In the genomic region with DNA sequence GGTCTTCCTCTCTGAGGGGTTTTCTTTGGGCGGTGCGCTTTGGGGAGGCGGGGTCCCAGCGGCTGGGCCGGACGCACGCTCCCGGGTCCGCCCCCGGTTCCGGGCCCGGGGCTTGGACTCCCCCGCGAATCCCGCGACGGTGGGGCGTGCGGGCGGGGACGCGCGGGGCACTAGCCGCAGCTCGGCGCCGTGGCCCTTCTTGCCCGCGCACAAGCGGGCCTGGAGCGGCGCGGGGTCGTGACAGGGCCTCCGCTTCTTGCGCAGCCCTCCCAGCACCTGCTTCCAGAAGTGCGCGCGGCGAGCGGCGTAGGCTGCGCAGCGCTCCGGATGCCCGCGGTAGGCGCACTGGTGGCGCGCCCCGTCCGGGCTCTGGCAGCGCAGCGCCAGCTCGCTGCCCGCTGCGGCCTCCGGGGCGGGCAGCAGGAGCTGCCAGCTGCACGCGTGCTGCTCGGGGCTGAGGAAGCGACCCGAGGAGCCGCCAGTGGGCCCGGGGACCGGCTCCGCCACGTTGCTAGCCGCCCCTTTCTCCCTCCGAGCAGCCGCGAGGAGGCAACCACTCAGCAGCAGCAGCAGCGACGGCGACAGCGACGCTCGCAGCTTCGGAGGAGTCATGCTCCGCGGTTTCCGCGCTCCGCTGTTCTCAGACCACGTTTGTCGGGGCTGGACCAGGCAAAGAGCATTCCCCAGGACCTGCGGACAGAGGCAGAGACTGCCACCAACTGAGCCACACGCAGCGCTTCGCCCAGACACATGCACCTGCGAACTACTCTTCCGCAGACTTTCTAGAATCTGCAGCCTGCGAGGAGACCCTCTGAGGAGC, we compare ENCODE assay signal across 1 cellular context.
A peak's percentile ranks its signal among the peaks of the same experiment; 100 is the strongest.
TF ChIP-seq lines count a peak whose summit lies in the region.

No MANE protein-coding gene starts in this region.

TF ChIP-seq in HEK293, 187 proteins besides CTCF, POLR2A, EP300 and RAD21 (continued from another document):
- TF ChIP-seq, protein P1, sequence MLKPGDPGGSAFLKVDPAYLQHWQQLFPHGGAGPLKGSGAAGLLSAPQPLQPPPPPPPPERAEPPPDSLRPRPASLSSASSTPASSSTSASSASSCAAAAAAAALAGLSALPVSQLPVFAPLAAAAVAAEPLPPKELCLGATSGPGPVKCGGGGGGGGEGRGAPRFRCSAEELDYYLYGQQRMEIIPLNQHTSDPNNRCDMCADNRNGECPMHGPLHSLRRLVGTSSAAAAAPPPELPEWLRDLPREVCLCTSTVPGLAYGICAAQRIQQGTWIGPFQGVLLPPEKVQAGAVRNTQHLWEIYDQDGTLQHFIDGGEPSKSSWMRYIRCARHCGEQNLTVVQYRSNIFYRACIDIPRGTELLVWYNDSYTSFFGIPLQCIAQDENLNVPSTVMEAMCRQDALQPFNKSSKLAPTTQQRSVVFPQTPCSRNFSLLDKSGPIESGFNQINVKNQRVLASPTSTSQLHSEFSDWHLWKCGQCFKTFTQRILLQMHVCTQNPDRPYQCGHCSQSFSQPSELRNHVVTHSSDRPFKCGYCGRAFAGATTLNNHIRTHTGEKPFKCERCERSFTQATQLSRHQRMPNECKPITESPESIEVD (tag by site-specific recombination; IDR thresholded peaks at IDR 0.05), result no peak
- TF ChIP-seq ZNF792 (tag by site-specific recombination; IDR thresholded peaks at IDR 0.05), result no peak; the same call in 1 of the 2 replicates
- no peak for TF ChIP-seq ZNF558 (tag by site-specific recombination; IDR thresholded peaks at IDR 0.05)
- TF ChIP-seq, protein P2, sequence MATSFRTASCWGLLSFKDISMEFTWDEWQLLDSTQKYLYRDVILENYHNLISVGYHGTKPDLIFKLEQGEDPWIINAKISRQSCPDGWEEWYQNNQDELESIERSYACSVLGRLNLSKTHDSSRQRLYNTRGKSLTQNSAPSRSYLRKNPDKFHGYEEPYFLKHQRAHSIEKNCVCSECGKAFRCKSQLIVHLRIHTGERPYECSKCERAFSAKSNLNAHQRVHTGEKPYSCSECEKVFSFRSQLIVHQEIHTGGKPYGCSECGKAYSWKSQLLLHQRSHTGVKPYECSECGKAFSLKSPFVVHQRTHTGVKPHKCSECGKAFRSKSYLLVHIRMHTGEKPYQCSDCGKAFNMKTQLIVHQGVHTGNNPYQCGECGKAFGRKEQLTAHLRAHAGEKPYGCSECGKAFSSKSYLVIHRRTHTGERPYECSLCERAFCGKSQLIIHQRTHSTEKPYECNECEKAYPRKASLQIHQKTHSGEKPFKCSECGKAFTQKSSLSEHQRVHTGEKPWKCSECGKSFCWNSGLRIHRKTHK (tag by site-specific recombination; IDR thresholded peaks at IDR 0.05), result no peak
- TF ChIP-seq ZNF214 (tag by site-specific recombination; IDR thresholded peaks at IDR 0.05; ENCODE audit: borderline replicate concordance), result no peak
- TF ChIP-seq ZBTB7A (tag by site-specific recombination; IDR thresholded peaks at IDR 0.05; ENCODE audit: low read depth), result no peak; the same call in 1 of the 2 replicates
- no peak; the same call in 1 of the 2 replicates for TF ChIP-seq ZBTB48 (tag by site-specific recombination; IDR thresholded peaks at IDR 0.05)
- no peak for TF ChIP-seq IKZF3 (tag by site-specific recombination; IDR thresholded peaks at IDR 0.05)
- no peak for TF ChIP-seq ZNF121 (tag by site-specific recombination; IDR thresholded peaks at IDR 0.05)
- peak; percentile 64 for TF ChIP-seq ZFHX2 (tag by site-specific recombination; conservative IDR thresholded peaks at IDR 0.05)
- TF ChIP-seq ZFP3 (tag by site-specific recombination; IDR thresholded peaks at IDR 0.05; ENCODE audit: low read depth), result no peak
- no peak for TF ChIP-seq MEIS1 (CRISPR knock-in tag; IDR thresholded peaks at IDR 0.05; ENCODE audit: borderline replicate concordance)
- no peak for TF ChIP-seq ZNF670 (tag by site-specific recombination; IDR thresholded peaks at IDR 0.05; ENCODE audit: low read depth)
- no peak for TF ChIP-seq ZNF133 (tag by site-specific recombination; IDR thresholded peaks at IDR 0.05)
- peak; percentile 39; the same call in 1 of the 2 replicates for TF ChIP-seq TRIM28 (IDR thresholded peaks at IDR 0.05; ENCODE audit: borderline replicate concordance, low read length)
- no peak for TF ChIP-seq ZNF221 (tag by site-specific recombination; IDR thresholded peaks at IDR 0.05; ENCODE audit: borderline replicate concordance)
- TF ChIP-seq ZNF677 (tag by site-specific recombination; IDR thresholded peaks at IDR 0.05), result no peak
- TF ChIP-seq, protein P3, sequence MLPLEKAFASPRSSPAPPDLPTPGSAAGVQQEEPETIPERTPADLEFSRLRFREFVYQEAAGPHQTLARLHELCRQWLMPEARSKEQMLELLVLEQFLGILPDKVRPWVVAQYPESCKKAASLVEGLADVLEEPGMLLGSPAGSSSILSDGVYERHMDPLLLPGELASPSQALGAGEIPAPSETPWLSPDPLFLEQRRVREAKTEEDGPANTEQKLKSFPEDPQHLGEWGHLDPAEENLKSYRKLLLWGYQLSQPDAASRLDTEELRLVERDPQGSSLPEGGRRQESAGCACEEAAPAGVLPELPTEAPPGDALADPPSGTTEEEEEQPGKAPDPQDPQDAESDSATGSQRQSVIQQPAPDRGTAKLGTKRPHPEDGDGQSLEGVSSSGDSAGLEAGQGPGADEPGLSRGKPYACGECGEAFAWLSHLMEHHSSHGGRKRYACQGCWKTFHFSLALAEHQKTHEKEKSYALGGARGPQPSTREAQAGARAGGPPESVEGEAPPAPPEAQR (tag by site-specific recombination; IDR thresholded peaks at IDR 0.05), result no peak
- TF ChIP-seq ZNF132 (tag by site-specific recombination; IDR thresholded peaks at IDR 0.05; ENCODE audit: borderline replicate concordance), result no peak
- TF ChIP-seq, protein P4, sequence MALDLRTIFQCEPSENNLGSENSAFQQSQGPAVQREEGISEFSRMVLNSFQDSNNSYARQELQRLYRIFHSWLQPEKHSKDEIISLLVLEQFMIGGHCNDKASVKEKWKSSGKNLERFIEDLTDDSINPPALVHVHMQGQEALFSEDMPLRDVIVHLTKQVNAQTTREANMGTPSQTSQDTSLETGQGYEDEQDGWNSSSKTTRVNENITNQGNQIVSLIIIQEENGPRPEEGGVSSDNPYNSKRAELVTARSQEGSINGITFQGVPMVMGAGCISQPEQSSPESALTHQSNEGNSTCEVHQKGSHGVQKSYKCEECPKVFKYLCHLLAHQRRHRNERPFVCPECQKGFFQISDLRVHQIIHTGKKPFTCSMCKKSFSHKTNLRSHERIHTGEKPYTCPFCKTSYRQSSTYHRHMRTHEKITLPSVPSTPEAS (tag by site-specific recombination; IDR thresholded peaks at IDR 0.05), result no peak
- TF ChIP-seq HOXC10 (CRISPR knock-in tag; IDR thresholded peaks at IDR 0.05), result no peak
- TF ChIP-seq ZNF24 (tag by site-specific recombination; IDR thresholded peaks at IDR 0.05), result peak; percentile 22; the same call in 1 of the 2 replicates
- TF ChIP-seq, protein P5, sequence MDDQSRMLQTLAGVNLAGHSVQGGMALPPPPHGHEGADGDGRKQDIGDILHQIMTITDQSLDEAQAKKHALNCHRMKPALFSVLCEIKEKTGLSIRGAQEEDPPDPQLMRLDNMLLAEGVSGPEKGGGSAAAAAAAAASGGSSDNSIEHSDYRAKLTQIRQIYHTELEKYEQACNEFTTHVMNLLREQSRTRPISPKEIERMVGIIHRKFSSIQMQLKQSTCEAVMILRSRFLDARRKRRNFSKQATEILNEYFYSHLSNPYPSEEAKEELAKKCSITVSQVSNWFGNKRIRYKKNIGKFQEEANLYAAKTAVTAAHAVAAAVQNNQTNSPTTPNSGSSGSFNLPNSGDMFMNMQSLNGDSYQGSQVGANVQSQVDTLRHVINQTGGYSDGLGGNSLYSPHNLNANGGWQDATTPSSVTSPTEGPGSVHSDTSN (CRISPR knock-in tag; IDR thresholded peaks at IDR 0.05), result 0 out of 2 replicates have a peak, but pooled peaks have one; percentile 16
- TF ChIP-seq SETDB1 (IDR thresholded peaks at IDR 0.05; ENCODE audit: insufficient read length, low read length), result peak; percentile 66
- TF ChIP-seq, protein P6, sequence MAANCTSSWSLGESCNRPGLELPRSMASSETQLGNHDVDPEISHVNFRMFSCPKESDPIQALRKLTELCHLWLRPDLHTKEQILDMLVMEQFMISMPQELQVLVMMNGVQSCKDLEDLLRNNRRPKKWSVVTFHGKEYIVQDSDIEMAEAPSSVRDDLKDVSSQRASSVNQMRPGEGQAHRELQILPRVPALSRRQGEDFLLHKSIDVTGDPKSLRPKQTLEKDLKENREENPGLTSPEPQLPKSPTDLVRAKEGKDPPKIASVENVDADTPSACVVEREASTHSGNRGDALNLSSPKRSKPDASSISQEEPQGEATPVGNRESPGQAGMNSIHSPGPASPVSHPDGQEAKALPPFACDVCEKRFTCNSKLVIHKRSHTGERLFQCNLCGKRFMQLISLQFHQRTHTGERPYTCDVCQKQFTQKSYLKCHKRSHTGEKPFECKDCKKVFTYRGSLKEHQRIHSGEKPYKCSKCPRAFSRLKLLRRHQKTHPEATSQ (tag by site-specific recombination; IDR thresholded peaks at IDR 0.05), result peak; percentile 81; the same call in 1 of the 2 replicates
- TF ChIP-seq ZSCAN23 (tag by site-specific recombination; IDR thresholded peaks at IDR 0.05), result no peak
- TF ChIP-seq EGR2 (tag by site-specific recombination; IDR thresholded peaks at IDR 0.05; ENCODE audit: low read depth), result no peak
- TF ChIP-seq GLI2 (tag by site-specific recombination; IDR thresholded peaks at IDR 0.05; ENCODE audit: borderline replicate concordance, low read depth), result no peak
- TF ChIP-seq ZNF426 (tag by site-specific recombination; IDR thresholded peaks at IDR 0.05), result no peak
- TF ChIP-seq, protein P7, sequence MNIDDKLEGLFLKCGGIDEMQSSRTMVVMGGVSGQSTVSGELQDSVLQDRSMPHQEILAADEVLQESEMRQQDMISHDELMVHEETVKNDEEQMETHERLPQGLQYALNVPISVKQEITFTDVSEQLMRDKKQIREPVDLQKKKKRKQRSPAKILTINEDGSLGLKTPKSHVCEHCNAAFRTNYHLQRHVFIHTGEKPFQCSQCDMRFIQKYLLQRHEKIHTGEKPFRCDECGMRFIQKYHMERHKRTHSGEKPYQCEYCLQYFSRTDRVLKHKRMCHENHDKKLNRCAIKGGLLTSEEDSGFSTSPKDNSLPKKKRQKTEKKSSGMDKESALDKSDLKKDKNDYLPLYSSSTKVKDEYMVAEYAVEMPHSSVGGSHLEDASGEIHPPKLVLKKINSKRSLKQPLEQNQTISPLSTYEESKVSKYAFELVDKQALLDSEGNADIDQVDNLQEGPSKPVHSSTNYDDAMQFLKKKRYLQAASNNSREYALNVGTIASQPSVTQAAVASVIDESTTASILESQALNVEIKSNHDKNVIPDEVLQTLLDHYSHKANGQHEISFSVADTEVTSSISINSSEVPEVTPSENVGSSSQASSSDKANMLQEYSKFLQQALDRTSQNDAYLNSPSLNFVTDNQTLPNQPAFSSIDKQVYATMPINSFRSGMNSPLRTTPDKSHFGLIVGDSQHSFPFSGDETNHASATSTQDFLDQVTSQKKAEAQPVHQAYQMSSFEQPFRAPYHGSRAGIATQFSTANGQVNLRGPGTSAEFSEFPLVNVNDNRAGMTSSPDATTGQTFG (tag by site-specific recombination; IDR thresholded peaks at IDR 0.05; ENCODE audit: borderline replicate concordance), result no peak
- no peak for TF ChIP-seq ZNF350 (tag by site-specific recombination; IDR thresholded peaks at IDR 0.05)
- no peak for TF ChIP-seq ZNF548 (tag by site-specific recombination; IDR thresholded peaks at IDR 0.05)
- no peak for TF ChIP-seq ZNF157 (tag by site-specific recombination; IDR thresholded peaks at IDR 0.05)
- TF ChIP-seq ZNF571 (tag by site-specific recombination; IDR thresholded peaks at IDR 0.05), result no peak
- peak; percentile 74 for TF ChIP-seq ZNF341 (tag by site-specific recombination; IDR thresholded peaks at IDR 0.05; ENCODE audit: low read depth)
- no peak for TF ChIP-seq ZNF335 (tag by site-specific recombination; conservative IDR thresholded peaks at IDR 0.05)
- no peak for TF ChIP-seq ZNF707 (tag by site-specific recombination; IDR thresholded peaks at IDR 0.05)
